8 cellular contexts compared by ENCODE assay signal in the genomic region with DNA sequence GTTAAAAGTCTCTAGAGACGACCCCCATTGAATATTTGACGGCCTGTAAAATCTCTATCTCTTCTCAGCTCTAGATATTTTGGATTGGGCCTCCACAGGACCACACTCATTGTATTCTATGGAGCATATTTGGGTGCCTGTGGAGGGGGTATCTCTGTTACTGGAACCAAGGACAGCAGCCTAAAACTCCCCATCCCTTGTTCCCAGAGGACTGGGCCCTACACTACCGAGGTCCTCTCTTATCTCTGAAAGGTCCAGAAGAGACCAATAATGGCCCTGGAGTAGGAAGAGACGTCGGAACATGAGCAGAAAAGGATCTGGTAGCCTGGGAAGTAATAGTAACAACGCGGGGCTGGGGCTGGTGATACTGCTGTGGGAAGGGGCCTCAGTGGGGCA. TPM values are rescaled to one million over a fixed set of nuclear protein-coding genes. Genes with fewer than 3 reads are reported as not detected.
A peak's percentile ranks its signal among the peaks of the same experiment; 100 is the strongest.
DNase-seq lines count a peak whose midpoint lies in the region; ATAC-seq and TF ChIP-seq lines count a peak whose summit lies in the region.

No MANE protein-coding gene starts in this region.

- no peaks in the 10 kb centered on the region for H3K27me3 Mint-ChIP-seq in activated CD8-positive, alpha-beta memory T cell treated with anti-CD3 and anti-CD28 coated beads, Interleukin-2, amount 10 ng/mL, durations not matched to agents 7 days and 5 days

- H3K4me1 ChIP-seq in adipocyte (ENCODE audit: control insufficient read depth, insufficient read depth, low read length): peaks cover 26% of the 10 kb centered on the region
- H3K4me1 ChIP-seq in left lung: peaks cover 21 to 74% of the 10 kb centered on the region in 2 donors
- H3K4me1 ChIP-seq in tibial nerve: peaks cover 0 to 73% (median 39%) of the 10 kb centered on the region in 4 donors

- WGBS in tibial nerve, 2 donors: 6 to 8% methylated on average over 7 of the region's 7 CpGs

- intact Hi-C loops in left lung (cut with DNase I): no loop called here

- H3K9ac ChIP-seq in adipocyte (ENCODE audit: low read length): peak overlapping the region; percentile 96

- peaks cover 7% of the 10 kb centered on the region for H3K36me3 ChIP-seq in adipocyte (ENCODE audit: control insufficient read depth, insufficient read depth, low read length, severe bottlenecking)
- H3K36me3 ChIP-seq in left lung: peaks cover 0 to 15% of the 10 kb centered on the region in 2 donors
- peaks cover 0 to 42% (median 0%) of the 10 kb centered on the region in 3 donors for H3K36me3 ChIP-seq in tibial nerve

- peaks cover 20% of the 10 kb centered on the region for H3K36me3 Mint-ChIP-seq in activated CD8-positive, alpha-beta memory T cell treated with anti-CD3 and anti-CD28 coated beads, Interleukin-2, amount 10 ng/mL, durations not matched to agents 7 days and 5 days

- H3K9me3 Mint-ChIP-seq in activated CD8-positive, alpha-beta memory T cell treated with anti-CD3 and anti-CD28 coated beads, Interleukin-2, amount 10 ng/mL, durations not matched to agents 7 days and 5 days (ENCODE audit: low read depth): no peaks in the 10 kb centered on the region

- peak overlapping the region; percentile 92 to 94 for H3K27ac ChIP-seq in left lung
- peak overlapping the region; percentile 96 to 100 (median 98) for H3K27ac ChIP-seq in tibial nerve

- peak overlapping the region; percentile 93 for H3K4me3 Mint-ChIP-seq in activated CD8-positive, alpha-beta memory T cell treated with anti-CD3 and anti-CD28 coated beads, Interleukin-2, amount 10 ng/mL, durations not matched to agents 7 days and 5 days

- H3K4me3 ChIP-seq in adipocyte (ENCODE audit: low read length) (peak overlapping the region; percentile 93), left lung (peak overlapping the region; percentile 97 to 98), tibial nerve (peak overlapping the region; percentile 94 to 99 (median 97))

- H3K27ac Mint-ChIP-seq in activated CD8-positive, alpha-beta memory T cell treated with anti-CD3 and anti-CD28 coated beads, Interleukin-2, amount 10 ng/mL, durations not matched to agents 7 days and 5 days: peak overlapping the region; percentile 88

- TF ChIP-seq EP300 in tibial nerve (IDR thresholded peaks at IDR 0.05): no peak

- TF ChIP-seq POLR2A in tibial nerve (IDR thresholded peaks at IDR 0.05): no peak

- no peaks in the 10 kb centered on the region for H3K9me3 ChIP-seq in adipocyte (ENCODE audit: control insufficient read depth, low read length)
- H3K9me3 ChIP-seq in left lung: no peaks in the 10 kb centered on the region
- H3K9me3 ChIP-seq in tibial nerve: no peaks in the 10 kb centered on the region

- peaks cover 70% of the 10 kb centered on the region for H3K4me1 Mint-ChIP-seq in activated CD8-positive, alpha-beta memory T cell treated with anti-CD3 and anti-CD28 coated beads, Interleukin-2, amount 10 ng/mL, durations not matched to agents 7 days and 5 days

- DNase-seq in activated CD8-positive, alpha-beta memory T cell treated with anti-CD3 and anti-CD28 coated beads, Interleukin-2, amount 10 ng/mL, durations not matched to agents 7 days and 5 days: no peak
- no peak for DNase-seq in activated CD8-positive, alpha-beta memory T cell treated with anti-CD3 and anti-CD28 coated beads, Interleukin-2, amount 50 U/mL, for 4 hours
- DNase-seq in adipocyte (ENCODE audit: low read depth) (no peak), left lung (no peak), tibial nerve (ENCODE audit: low spot score in 2 of 2) (no peak), EL (no peak)
- DNase-seq in stimulated activated naive CD4-positive, alpha-beta T cell (lab: John Stamatoyannopoulos, UW): no peak
- no peak for DNase-seq in stimulated activated CD4-positive, alpha-beta T cell treated with anti-CD3 and anti-CD28 coated beads, Interleukin-2, amount 100 ng/mL, for 48 hours

- no peaks in the 10 kb centered on the region for H3K27me3 ChIP-seq in adipocyte (replicated peaks; ENCODE audit: control insufficient read depth, insufficient read depth, low read length)
- H3K27me3 ChIP-seq in left lung: no peaks in the 10 kb centered on the region
- H3K27me3 ChIP-seq in tibial nerve: no peaks in the 10 kb centered on the region

- no peak for TF ChIP-seq CTCF in left lung (IDR thresholded peaks at IDR 0.05)
- TF ChIP-seq CTCF in tibial nerve (IDR thresholded peaks at IDR 0.05): no peak

- CTCF ChIA-PET in activated CD8-positive, alpha-beta memory T cell treated with anti-CD3 and anti-CD28 coated beads, Interleukin-2, amount 10 ng/mL, durations not matched to agents 7 days and 5 days (lab: Charles Lee): interaction anchor here (1.2 to 5.4 kb wide), 9 partner anchors 19 to 195 kb away, joined by 5 to 48 read pairs (median 15); partner anchors contain the start of genes ASPHD2 and MIAT

- no peak for ATAC-seq in activated CD8-positive, alpha-beta memory T cell treated with anti-CD3 and anti-CD28 coated beads, Interleukin-2, amount 10 ng/mL, durations not matched to agents 7 days and 5 days
- ATAC-seq in left lung: peak; percentile 22

RNA-seq across cellular contexts. Expression of gene HPS4, which starts 0.5 kb away (rescaled TPM):
- 10 to 100 TPM; 39.3 to 41.2 TPM for total RNA-seq in activated CD8-positive, alpha-beta memory T cell treated with anti-CD3 and anti-CD28 coated beads, Interleukin-2, amount 10 ng/mL, durations not matched to agents 7 days and 5 days
- total RNA-seq in left lung (10 to 100 TPM; 25.4 to 30.1 TPM), tibial nerve (10 to 100 TPM; 32.7 to 62.3 (median 46.0) TPM)

RNA-seq across cellular contexts. Expression of gene SRRD, which starts 0.6 kb away (rescaled TPM):
- 10 to 100 TPM; 17.5 to 22.6 TPM for total RNA-seq in activated CD8-positive, alpha-beta memory T cell treated with anti-CD3 and anti-CD28 coated beads, Interleukin-2, amount 10 ng/mL, durations not matched to agents 7 days and 5 days
- total RNA-seq in left lung (10 to 100 TPM; 18.5 to 19.2 TPM), tibial nerve (10 to 100 TPM in 2 of 4 donors, 1 to 10 TPM in 2; 9.0 to 17.7 (median 10.4) TPM)

RNA-seq across cellular contexts. Expression of gene TFIP11, which starts 29.2 kb away (rescaled TPM):
- 10 to 100 TPM; 58.0 to 64.8 TPM for total RNA-seq in activated CD8-positive, alpha-beta memory T cell treated with anti-CD3 and anti-CD28 coated beads, Interleukin-2, amount 10 ng/mL, durations not matched to agents 7 days and 5 days
- total RNA-seq in left lung (10 to 100 TPM; 32.1 to 39.2 TPM), tibial nerve (10 to 100 TPM; 15.5 to 23.9 (median 19.3) TPM)

RNA-seq across cellular contexts. Expression of gene ASPHD2, which starts 54.0 kb away (rescaled TPM):
- 10 to 100 TPM; 15.3 to 17.0 TPM for total RNA-seq in activated CD8-positive, alpha-beta memory T cell treated with anti-CD3 and anti-CD28 coated beads, Interleukin-2, amount 10 ng/mL, durations not matched to agents 7 days and 5 days
- 1 to 10 TPM; 1.3 to 2.1 TPM for total RNA-seq in left lung
- total RNA-seq in tibial nerve: 1 to 10 TPM in 1 of 4 donors, under 1 TPM in 3; 0.20 to 1.2 (median 0.54) TPM
